In genomic region chr6:108744244-108744972, GRCh38 we compare ENCODE assay signal across 23 cellular contexts.
DNase-seq lines count a peak whose midpoint lies in the region; ATAC-seq, FAIRE-seq and TF ChIP-seq lines count a peak whose summit lies in the region.
"Had no signal": no experiment of that assay in that cellular context is flagged by ENCODE, and none has a peak within 500 bp of the region (broad histone marks: within the 10 kb centered on the region; RNA-seq: fewer than 3 reads in every experiment).

No MANE protein-coding gene starts in this region.

- no peaks in the 10 kb centered on the region for H3K36me3 ChIP-seq in body of pancreas (replicated peaks in 1 of 2; ENCODE audit: insufficient read depth in 1 of 2, low read depth in 2 of 2)
- no peaks in the 10 kb centered on the region for H3K36me3 ChIP-seq in HepG2 (replicated peaks in 1 of 2; ENCODE audit: control insufficient read depth in 1 of 2, insufficient read depth in 2 of 2, low read length in 2 of 2)
- H3K36me3 ChIP-seq in heart left ventricle = no peaks in the 10 kb centered on the region
- H3K36me3 ChIP-seq: gastrocnemius medialis, prostate gland had no signal

- DNase-seq in Ammon's horn (ENCODE audit: low spot score) (peak; percentile 24), body of pancreas (no peak), HepG2 (ENCODE audit: low spot score) (peak; percentile 23), pons (ENCODE audit: low spot score) (peak; percentile 80), HFFc6 (no peak), heart left ventricle (no peak), Kasumi-1 (lab: John Stamatoyannopoulos, UW) (no peak)
- DNase-seq in stimulated activated CD4-positive, alpha-beta T cell treated with anti-CD3 and anti-CD28 coated beads, Interleukin-4, amount 100 ng/mL, for 4 hours = no peak
- DNase-seq: activated CD4-positive, alpha-beta T cell treated with anti-CD3 and anti-CD28 coated beads, Interleukin-2, amount 50 U/mL, for 4 hours; activated CD8-positive, alpha-beta memory T cell treated with anti-CD3 and anti-CD28 coated beads, Interleukin-2, amount 10 ng/mL, durations not matched to agents 7 days and 5 days; activated naive CD4-positive, alpha-beta T cell; activated T-cell treated with anti-CD3 and anti-CD28 coated beads, Interleukin-2, amount 50 U/mL, for 48 hours; CD4-positive, CD25-positive, alpha-beta regulatory T cell; cerebellar nuclear complex; gastrocnemius medialis; mammary epithelial cell; NCI-H1092; Right ventricle myocardium superior; T-helper 2 cell had no signal

- CTCF ChIA-PET in HepG2 (lab: Yijun Ruan, JAX; ENCODE audit: low intra/inter-chr PET ratio, low total read pairs) = no interaction called here

- WGBS in body of pancreas, 2 donors = 23 to 25% methylated on average over 8 of the region's 8 CpGs
- 18% methylated on average over 8 of the region's 8 CpGs for WGBS in HepG2 (ENCODE audit: low lambda C conversion rate)
- WGBS in heart left ventricle, 4 donors = 66 to 72% (median 68%) methylated on average over 8 of the region's 8 CpGs

- ATAC-seq in body of pancreas (peak; percentile 60), HepG2 (peak; percentile 17; the same call in 1 of the 3 replicates), heart left ventricle (no peak)
- ATAC-seq: activated CD8-positive, alpha-beta memory T cell treated with anti-CD3 and anti-CD28 coated beads, Interleukin-2, amount 10 ng/mL, durations not matched to agents 7 days and 5 days; gastrocnemius medialis; stimulated activated memory B cell treated with anti-CD40 and anti-IgM and Interleukin-4, amounts not matched to agents 10 μg/mL and 1 μg/mL and 100 μg/mL, for 72 hours had no signal

- POLR2A ChIA-PET in HepG2 (lab: Yijun Ruan, JAX) = interaction anchor here (1.2 kb wide), 1 partner anchor 9 kb away, joined by 4 read pairs; no protein-coding TSS in a partner anchor

- H4K20me1 ChIP-seq in HepG2 (ENCODE audit: insufficient read depth, low read length) = no peaks in the 10 kb centered on the region

- no peak overlapping the region for H2AFZ ChIP-seq in HepG2 (ENCODE audit: low read length)

- no peak overlapping the region for H3K9ac ChIP-seq in HepG2 (ENCODE audit: insufficient read depth, low read depth, low read length)

- BruUV-seq in HepG2 (replicated peaks; lab: Mats Ljungman, UMichigan) = no TSS peak

- H3K36me3 Mint-ChIP-seq in HFFc6 (ENCODE audit: low read depth) = no peaks in the 10 kb centered on the region
- H3K36me3 Mint-ChIP-seq: activated CD8-positive, alpha-beta memory T cell treated with anti-CD3 and anti-CD28 coated beads, Interleukin-2, amount 10 ng/mL, durations not matched to agents 7 days and 5 days; CD4-positive, CD25-positive, alpha-beta regulatory T cell; stimulated activated memory B cell treated with anti-CD40 and anti-IgM and Interleukin-4, amounts not matched to agents 10 μg/mL and 1 μg/mL and 100 μg/mL, for 72 hours had no signal

- H3K4me3 Mint-ChIP-seq in HFFc6 = no peak overlapping the region
- H3K4me3 Mint-ChIP-seq: activated CD8-positive, alpha-beta memory T cell treated with anti-CD3 and anti-CD28 coated beads, Interleukin-2, amount 10 ng/mL, durations not matched to agents 7 days and 5 days; CD4-positive, CD25-positive, alpha-beta regulatory T cell; stimulated activated memory B cell treated with anti-CD40 and anti-IgM and Interleukin-4, amounts not matched to agents 10 μg/mL and 1 μg/mL and 100 μg/mL, for 72 hours had no signal

- TF ChIP-seq EP300 in HepG2 (IDR thresholded peaks at IDR 0.05; ENCODE audit: low read depth in 2 of 2, low read length in 2 of 2) (no peak), HepG2 (CRISPR knock-in tag; IDR thresholded peaks at IDR 0.05; ENCODE audit: borderline replicate concordance) (no peak)

- H3K9me3 Mint-ChIP-seq in HFFc6 = no peaks in the 10 kb centered on the region
- H3K9me3 Mint-ChIP-seq: CD4-positive, CD25-positive, alpha-beta regulatory T cell; stimulated activated memory B cell treated with anti-CD40 and anti-IgM and Interleukin-4, amounts not matched to agents 10 μg/mL and 1 μg/mL and 100 μg/mL, for 72 hours had no signal

- peaks cover 2% of the 10 kb centered on the region; the same call in 1 of the 2 replicates for H3K27me3 Mint-ChIP-seq in HFFc6 (ENCODE audit: insufficient read depth)

- H3K27ac ChIP-seq in body of pancreas (peak overlapping the region in 3 of 4 donors; percentile 62 to 67 (median 63)), HepG2 (ENCODE audit: extremely low read length, insufficient read depth, low read length) (peak overlapping the region; percentile 39), heart left ventricle (peak overlapping the region in 1 of 12 donors; percentile 1)
- H3K27ac ChIP-seq: gastrocnemius medialis, prostate gland had no signal

- TF ChIP-seq POLR2A in body of pancreas (IDR thresholded peaks at IDR 0.05) (no peak), HepG2 (IDR thresholded peaks at IDR 0.05; ENCODE audit: insufficient read depth in 1 of 2, low read depth in 2 of 2, low read length in 2 of 2) (no peak), heart left ventricle (IDR thresholded peaks at IDR 0.05) (no peak)

- no peaks in the 10 kb centered on the region for H3K27me3 ChIP-seq in body of pancreas
- H3K27me3 ChIP-seq in HepG2 (ENCODE audit: control insufficient read depth in 1 of 2, insufficient read depth in 2 of 2, low read length in 2 of 2) = no peaks in the 10 kb centered on the region
- H3K27me3 ChIP-seq in heart left ventricle = no peaks in the 10 kb centered on the region
- H3K27me3 ChIP-seq: gastrocnemius medialis had no signal

- H3K27ac Mint-ChIP-seq in HFFc6 = no peak overlapping the region
- H3K27ac Mint-ChIP-seq: activated CD8-positive, alpha-beta memory T cell treated with anti-CD3 and anti-CD28 coated beads, Interleukin-2, amount 10 ng/mL, durations not matched to agents 7 days and 5 days; CD4-positive, CD25-positive, alpha-beta regulatory T cell; stimulated activated memory B cell treated with anti-CD40 and anti-IgM and Interleukin-4, amounts not matched to agents 10 μg/mL and 1 μg/mL and 100 μg/mL, for 72 hours had no signal

- H3K4me2 ChIP-seq in HepG2 (ENCODE audit: low read depth, low read length) = peak overlapping the region; percentile 53

- no peak for TF ChIP-seq RAD21 in HepG2 (CRISPR knock-in tag; IDR thresholded peaks at IDR 0.05)

- in situ Hi-C loops in HepG2 (cut with HindIII; ENCODE audit: extremely low pct_ligation_motif_present, low pct_unique_long_range_greater_than_20kb) = no loop called here

- TF ChIP-seq CTCF in body of pancreas (IDR thresholded peaks at IDR 0.05) (no peak), HepG2 (CRISPR knock-in tag; IDR thresholded peaks at IDR 0.05) (no peak), HFFc6 (IDR thresholded peaks at IDR 0.05) (no peak), heart left ventricle (IDR thresholded peaks at IDR 0.05) (no peak)

- intact Hi-C loops in body of pancreas (cut with DNase I) (no loop called here), HepG2 (cut with micrococcal nuclease; ENCODE audit: unreplicated experiment) (no loop called here), heart left ventricle (cut with DNase I) (no loop called here)

- H3K4me1 ChIP-seq in body of pancreas (peaks cover 62% of the 10 kb centered on the region), HepG2 (ENCODE audit: insufficient read depth, low read length) (peaks cover 71% of the 10 kb centered on the region), heart left ventricle (peaks cover 0 to 14% (median 4%) of the 10 kb centered on the region in 12 donors)
- H3K4me1 ChIP-seq: prostate gland had no signal

- FAIRE-seq in HepG2 (lab: Jason Lieb, UNC) = peak; percentile 37
- FAIRE-seq: A204.1, H1 had no signal

- H3K9me3 ChIP-seq in body of pancreas (no peaks in the 10 kb centered on the region), HepG2 (ENCODE audit: low read length) (no peaks in the 10 kb centered on the region), heart left ventricle (no peaks in the 10 kb centered on the region)
- H3K9me3 ChIP-seq: gastrocnemius medialis, prostate gland had no signal

- H3K4me3 ChIP-seq in body of pancreas (no peak overlapping the region), HepG2 (replicated peaks in 1 of 3; ENCODE audit: insufficient read depth in 1 of 3, low read depth in 2 of 3, low read length in 3 of 3) (no peak overlapping the region; a peak in 1 of 6 replicates), heart left ventricle (no peak overlapping the region)
- H3K4me3 ChIP-seq: gastrocnemius medialis, prostate gland had no signal

- peaks cover 25% of the 10 kb centered on the region for H3K4me1 Mint-ChIP-seq in HFFc6 (ENCODE audit: low read depth)

- H3K79me2 ChIP-seq in HepG2 (ENCODE audit: insufficient read depth, low read length) = no peaks in the 10 kb centered on the region

TF ChIP-seq in HepG2, 621 proteins besides CTCF, POLR2A, EP300 and RAD21 (continues in another document):
- TF ChIP-seq NCOA2 (CRISPR knock-in tag; IDR thresholded peaks at IDR 0.05) = 0 out of 2 replicates have a peak, but pooled peaks have one; percentile 24
- TF ChIP-seq KAT8 (CRISPR knock-in tag; IDR thresholded peaks at IDR 0.05) = no peak
- peak; percentile 39; the same call in 1 of the 2 replicates for TF ChIP-seq ISL2 (CRISPR knock-in tag; IDR thresholded peaks at IDR 0.05)
- TF ChIP-seq FOXA3 (CRISPR knock-in tag; IDR thresholded peaks at IDR 0.05) = 0 out of 2 replicates have a peak, but pooled peaks have one; percentile 4
- TF ChIP-seq MXD4 (CRISPR knock-in tag; IDR thresholded peaks at IDR 0.05) = no peak
- no peak for TF ChIP-seq SOX13 (IDR thresholded peaks at IDR 0.05)
- TF ChIP-seq SOX13 (CRISPR knock-in tag; conservative IDR thresholded peaks at IDR 0.05 in 1 of 2, IDR thresholded peaks at IDR 0.05 in 1 of 2) = peak in 1 of 2 experiments; percentile 30; a peak in 1 of 4 replicates
- TF ChIP-seq NFIC (IDR thresholded peaks at IDR 0.05; ENCODE audit: low read length) = 0 out of 2 replicates have a peak, but pooled peaks have one; percentile 25
- no peak for TF ChIP-seq JARID2 (CRISPR knock-in tag; IDR thresholded peaks at IDR 0.05; ENCODE audit: insufficient replicate concordance)
- TF ChIP-seq ZNF362 (CRISPR knock-in tag; IDR thresholded peaks at IDR 0.05; ENCODE audit: borderline replicate concordance) = peak; percentile 19; the same call in 1 of the 2 replicates
- no peak for TF ChIP-seq ZNF883 (CRISPR knock-in tag; IDR thresholded peaks at IDR 0.05; ENCODE audit: not compliant biosample characterization)

Comparison
In these comparisons a context has a peak if more than half of its experiments do, and no peak if none do; other contexts are left out.
1. DNase-seq: peak in Ammon's horn (single experiment), HepG2 (single experiment) and pons (single experiment); none in body of pancreas (0 of 4), HFFc6 (single experiment), heart left ventricle (0 of 5), stimulated activated CD4-positive, alpha-beta T cell treated with anti-CD3 and anti-CD28 coated beads, Interleukin-4, amount 100 ng/mL, for 4 hours (0 of 2) and Kasumi-1 (0 of 2).
2. ATAC-seq: peak in body of pancreas (single experiment) and HepG2 (single experiment); none in heart left ventricle (0 of 4).